ENCODE assay signal across 8 cellular contexts in genomic region chr1:11804666-11805453, GRCh38. TPM values are rescaled to one million over a fixed set of nuclear protein-coding genes. Genes with fewer than 3 reads are reported as not detected.
DNase-seq lines count a peak whose midpoint lies in the region; ATAC-seq and TF ChIP-seq lines count a peak whose summit lies in the region.

No MANE protein-coding gene starts in this region.

- no peaks in the 10 kb centered on the region for H3K9me2 ChIP-seq in GM23338 (ENCODE audit: insufficient read depth)
- H3K9me2 ChIP-seq in OCI-LY1 (ENCODE audit: low read depth, low read length): no peaks in the 10 kb centered on the region

- H3K27me3 ChIP-seq in GM23338 (ENCODE audit: insufficient read depth) (no peaks in the 10 kb centered on the region), OCI-LY1 (ENCODE audit: insufficient read depth, low read length) (no peaks in the 10 kb centered on the region), iPS-20b (ENCODE audit: insufficient read depth, low read length) (no peaks in the 10 kb centered on the region)

- H3K4me3 Mint-ChIP-seq in GM23338: peak overlapping the region; percentile 92

- H3K9ac ChIP-seq in OCI-LY1 (ENCODE audit: low read length) (peak overlapping the region; percentile 70), iPS-20b (ENCODE audit: low read depth, low read length) (peak overlapping the region; percentile 90; the same call in 1 of the 2 replicates)

- H3K4me1 Mint-ChIP-seq in GM23338: peaks cover 53% of the 10 kb centered on the region

- H3K36me3 Mint-ChIP-seq in GM23338 (ENCODE audit: low read depth): peaks cover 43% of the 10 kb centered on the region

- H2AFZ ChIP-seq in GM23338 (0 out of 2 replicates have a peak overlapping the region, but pooled peaks have one; percentile 74), OCI-LY1 (ENCODE audit: low read length) (no peak overlapping the region)

- H4K20me1 ChIP-seq in GM23338 (replicated peaks; ENCODE audit: insufficient read depth): 0 out of 2 replicates have a peak, but pooled peaks cover 6% of the 10 kb centered on the region
- H4K20me1 ChIP-seq in OCI-LY1 (ENCODE audit: insufficient read depth, low read length): no peaks in the 10 kb centered on the region

- H3K36me3 ChIP-seq in GM23338 (ENCODE audit: insufficient read depth): peaks cover 13% of the 10 kb centered on the region; the same call in 1 of the 2 replicates
- peaks cover 38% of the 10 kb centered on the region for H3K36me3 ChIP-seq in OCI-LY1 (ENCODE audit: insufficient read depth, low read length)
- H3K36me3 ChIP-seq in iPS-20b (ENCODE audit: insufficient read depth, low read depth, low read length): peaks cover 45% of the 10 kb centered on the region

- ATAC-seq in GM23338: no peak

- H3F3A ChIP-seq in GM23338 (replicated peaks; ENCODE audit: low read depth) (peaks cover 22% of the 10 kb centered on the region; the same call in 1 of the 2 replicates), OCI-LY1 (ENCODE audit: insufficient read depth, low read length) (no peaks in the 10 kb centered on the region)

- H3K27ac ChIP-seq in 22Rv1: peak overlapping the region; percentile 87
- peak overlapping the region; percentile 94 for H3K27ac ChIP-seq in GM23338 (ENCODE audit: low read depth)
- H3K27ac ChIP-seq in OCI-LY1 (ENCODE audit: low read depth, low read length, poor library complexity, severe bottlenecking): peak overlapping the region; percentile 79
- H3K27ac ChIP-seq in iPS-20b (ENCODE audit: low read length): peak overlapping the region; percentile 72

- peaks cover 12% of the 10 kb centered on the region for H3K27me3 Mint-ChIP-seq in GM23338 (ENCODE audit: insufficient read depth, low read depth, poor library complexity)

- TF ChIP-seq CTCF in 22Rv1 (IDR thresholded peaks at IDR 0.05): no peak
- no peak for TF ChIP-seq CTCF in GM23338 (conservative IDR thresholded peaks at IDR 0.05; ENCODE audit: low read depth in 2 of 2)
- no peak for TF ChIP-seq CTCF in OCI-LY1 (IDR thresholded peaks at IDR 0.05; ENCODE audit: low read length)
- TF ChIP-seq CTCF in astrocyte of the spinal cord (IDR thresholded peaks at IDR 0.05; ENCODE audit: low read depth, low read length): no peak

- peak overlapping the region; percentile 98 for H3K4me3 ChIP-seq in GM23338
- H3K4me3 ChIP-seq in OCI-LY1 (ENCODE audit: low read depth, low read length, poor library complexity, severe bottlenecking): peak overlapping the region; percentile 70
- H3K4me3 ChIP-seq in astrocyte of the spinal cord (ENCODE audit: low read depth, low read length): peak overlapping the region; percentile 61
- peak overlapping the region; percentile 89 for H3K4me3 ChIP-seq in iPS-20b (ENCODE audit: low read length)

- H3K4me1 ChIP-seq in GM23338 (ENCODE audit: insufficient read depth) (peaks cover 36% of the 10 kb centered on the region), OCI-LY1 (ENCODE audit: insufficient read depth, low read length, severe bottlenecking) (peaks cover 57% of the 10 kb centered on the region), iPS-20b (ENCODE audit: insufficient read depth, low read length) (peaks cover 14% of the 10 kb centered on the region)

- H3K9me3 Mint-ChIP-seq in GM23338: peaks cover 2% of the 10 kb centered on the region; the same call in 1 of the 3 replicates

- in situ Hi-C loops in astrocyte of the spinal cord (cut with HindIII; ENCODE audit: low sequenced_read_pairs): no loop called here

- H3K4me2 ChIP-seq in GM23338: peak overlapping the region; percentile 100
- H3K4me2 ChIP-seq in OCI-LY1 (ENCODE audit: low read length): peak overlapping the region; percentile 94

- peaks cover 47% of the 10 kb centered on the region for H3K79me2 ChIP-seq in GM23338 (replicated peaks; ENCODE audit: insufficient read depth)
- H3K79me2 ChIP-seq in OCI-LY1 (ENCODE audit: insufficient read depth, low read length): peaks cover 5% of the 10 kb centered on the region; the same call in 1 of the 2 replicates

- peak overlapping the region; percentile 72 for H3K27ac Mint-ChIP-seq in GM23338

- H3K9me3 ChIP-seq in OCI-LY1 (ENCODE audit: low read length) (no peaks in the 10 kb centered on the region), iPS-20b (ENCODE audit: insufficient read depth, low read depth, low read length) (no peaks in the 10 kb centered on the region)

- peak; percentile 36 for DNase-seq in GM23338 (ENCODE audit: low spot score)
- DNase-seq in astrocyte of the spinal cord (ENCODE audit: low read depth, low spot score): peak; percentile 56
- peak; percentile 40 to 49 for DNase-seq in stimulated activated CD4-positive, alpha-beta T cell treated with anti-CD3 and anti-CD28 coated beads, Interleukin-2, amount 100 ng/mL, for 24 hours
- no peak for DNase-seq in NCI-H1930 (lab: John Stamatoyannopoulos, UW)
- no peak for DNase-seq in AG20443 (ENCODE audit: low spot score)

TF ChIP-seq in GM23338, 12 proteins besides CTCF, POLR2A, EP300 and RAD21 (continues in another document):
- no peak for TF ChIP-seq REST (IDR thresholded peaks at IDR 0.05; ENCODE audit: unreplicated experiment)
- no peak for TF ChIP-seq JUNB (IDR thresholded peaks at IDR 0.05; ENCODE audit: unreplicated experiment)
- TF ChIP-seq STAT1 (IDR thresholded peaks at IDR 0.05; ENCODE audit: unreplicated experiment): no peak
- TF ChIP-seq ZNF114 (CRISPR knock-in tag; IDR thresholded peaks at IDR 0.05): no peak
- no peak for TF ChIP-seq ZNF331 (CRISPR knock-in tag; IDR thresholded peaks at IDR 0.05; ENCODE audit: low read depth)
- no peak for TF ChIP-seq POLR2AphosphoS5 (IDR thresholded peaks at IDR 0.05; ENCODE audit: low read depth)

RNA-seq across cellular contexts. Expression of gene MTHFR, which starts 0.9 kb away (rescaled TPM):
- 21.6 and 26.4 TPM in 2 replicates for total RNA-seq in GM23338 (2014; rRNA removed; shearing (Covaris generic))
- 5.7 and 6.9 TPM in 2 replicates for polyA plus RNA-seq in GM23338 (2016; fragmentation: Nextera tagmentation; extraction: Ambion mirVana)

RNA-seq across cellular contexts. Expression of gene CLCN6, which starts 1.1 kb away (rescaled TPM):
- 16.3 and 22.6 TPM in 2 replicates for total RNA-seq in GM23338 (2014; rRNA removed; shearing (Covaris generic))
- polyA plus RNA-seq in GM23338 (2016; fragmentation: Nextera tagmentation; extraction: Ambion mirVana): 13.0 and 16.0 TPM in 2 replicates

RNA-seq across cellular contexts. Expression of gene NPPA, which starts 42.7 kb away (rescaled TPM):
- total RNA-seq in GM23338 (2014; rRNA removed; shearing (Covaris generic)): not detected in 2 replicates
- polyA plus RNA-seq in GM23338 (2016; fragmentation: Nextera tagmentation; extraction: Ambion mirVana): 0.29 TPM in 1 of 2 replicates, not detected in the other

RNA-seq across cellular contexts. Expression of gene C1orf167, which starts 42.9 kb away (rescaled TPM):
- total RNA-seq in GM23338 (2014; rRNA removed; shearing (Covaris generic)): 1.7 and 6.0 TPM in 2 replicates
- 2.2 TPM in 2 replicates for polyA plus RNA-seq in GM23338 (2016; fragmentation: Nextera tagmentation; extraction: Ambion mirVana)

RNA-seq across cellular contexts. Expression of gene NPPB, which starts 53.9 kb away (rescaled TPM):
- total RNA-seq in GM23338 (2014; rRNA removed; shearing (Covaris generic)): not detected in 2 replicates
- 0.95 and 1.1 TPM in 2 replicates for polyA plus RNA-seq in GM23338 (2016; fragmentation: Nextera tagmentation; extraction: Ambion mirVana)

Comparison
In these comparisons a context has a peak if more than half of its experiments do, and no peak if none do; other contexts are left out.
1. DNase-seq: peak in GM23338 (single experiment), astrocyte of the spinal cord (single experiment) and stimulated activated CD4-positive, alpha-beta T cell treated with anti-CD3 and anti-CD28 coated beads, Interleukin-2, amount 100 ng/mL, for 24 hours (2 of 2); none in NCI-H1930 (0 of 2) and AG20443 (single experiment).
2. Peak in every context shown above with its lines, with median percentiles within 50 percentile points of each other: H3K27ac ChIP-seq and H3K4me3 ChIP-seq.